Comparison of ENCODE assay signal across 28 cellular contexts in genomic region chr5:26563979-26564378, GRCh38.
"Had no signal": no experiment of that assay in that cellular context is flagged by ENCODE, and none has a peak within 500 bp of the region (broad histone marks: within the 10 kb centered on the region; RNA-seq: fewer than 3 reads in every experiment).

No MANE protein-coding gene starts in this region.

- H3K27ac Mint-ChIP-seq: stimulated activated effector memory CD8-positive, alpha-beta T cell treated with anti-CD3 and anti-CD28 coated beads, Interleukin-12 subunit alpha, Interleukin-12 subunit beta, amount 100 ng/mL, for 72 hours; stimulated activated memory B cell treated with anti-CD40 and anti-IgM and Interleukin-4, amounts not matched to agents 10 μg/mL and 1 μg/mL and 100 μg/mL, for 72 hours; stimulated activated naive B cell treated with anti-CD40 and anti-IgM and Interleukin-4, amounts not matched to agents 10 μg/mL and 1 μg/mL and 100 μg/mL, for 72 hours; stimulated activated naive CD8-positive, alpha-beta T cell treated with anti-CD3 and anti-CD28 coated beads, Interleukin-15, amount 100 ng/mL, for 72 hours; stimulated activated naive CD8-positive, alpha-beta T cell treated with anti-CD3 and anti-CD28 coated beads, Interleukin-15, Interleukin-2, amounts not matched to agents 100 ng/mL and 50 ng/mL, for 24 hours; type B pancreatic cell had no signal

- H3K4me1 Mint-ChIP-seq: stimulated activated effector memory CD8-positive, alpha-beta T cell treated with anti-CD3 and anti-CD28 coated beads, Interleukin-12 subunit alpha, Interleukin-12 subunit beta, amount 100 ng/mL, for 72 hours; stimulated activated memory B cell treated with anti-CD40 and anti-IgM and Interleukin-4, amounts not matched to agents 10 μg/mL and 1 μg/mL and 100 μg/mL, for 72 hours; stimulated activated naive B cell treated with anti-CD40 and anti-IgM and Interleukin-4, amounts not matched to agents 10 μg/mL and 1 μg/mL and 100 μg/mL, for 72 hours; stimulated activated naive CD8-positive, alpha-beta T cell treated with anti-CD3 and anti-CD28 coated beads, Interleukin-15, amount 100 ng/mL, for 72 hours had no signal

- H3K36me3 ChIP-seq: stomach, suprapubic skin, thoracic aorta, thyroid gland, tibial artery, tibial nerve, transverse colon, upper lobe of left lung, upper lobe of right lung, uterus, vagina had no signal

- H3K27me3 ChIP-seq: stomach, suprapubic skin, testis, thyroid gland, tibial artery, tibial nerve, transverse colon, upper lobe of left lung, upper lobe of right lung, uterus, vagina had no signal

- H3K9me3 Mint-ChIP-seq: type B pancreatic cell had no signal

- H3K27ac ChIP-seq: stomach, suprapubic skin, testis, thoracic aorta, thyroid gland, tibial artery, tibial nerve, transverse colon, upper lobe of left lung, upper lobe of right lung, uterus, vagina had no signal

- H3K36me3 Mint-ChIP-seq: stimulated activated effector memory CD8-positive, alpha-beta T cell treated with anti-CD3 and anti-CD28 coated beads, Interleukin-12 subunit alpha, Interleukin-12 subunit beta, amount 100 ng/mL, for 72 hours; stimulated activated memory B cell treated with anti-CD40 and anti-IgM and Interleukin-4, amounts not matched to agents 10 μg/mL and 1 μg/mL and 100 μg/mL, for 72 hours; stimulated activated naive B cell treated with anti-CD40 and anti-IgM and Interleukin-4, amounts not matched to agents 10 μg/mL and 1 μg/mL and 100 μg/mL, for 72 hours; type B pancreatic cell had no signal

- H3K4me3 ChIP-seq: stomach, suprapubic skin, testis, thoracic aorta, thyroid gland, tibial artery, tibial nerve, transverse colon, upper lobe of left lung, upper lobe of right lung, uterus, vagina had no signal

- ATAC-seq: stimulated activated effector memory CD8-positive, alpha-beta T cell treated with anti-CD3 and anti-CD28 coated beads, Interleukin-12 subunit alpha, Interleukin-12 subunit beta, amount 100 ng/mL, for 72 hours; stimulated activated memory B cell treated with anti-CD40 and anti-IgM and Interleukin-4, amounts not matched to agents 10 μg/mL and 1 μg/mL and 100 μg/mL, for 72 hours; stimulated activated naive B cell treated with anti-CD40 and anti-IgM and Interleukin-4, amounts not matched to agents 10 μg/mL and 1 μg/mL and 100 μg/mL, for 72 hours; stimulated activated naive CD8-positive, alpha-beta T cell treated with anti-CD3 and anti-CD28 coated beads, Interleukin-15, amount 100 ng/mL, for 72 hours; stimulated activated naive CD8-positive, alpha-beta T cell treated with anti-CD3 and anti-CD28 coated beads, Interleukin-15, Interleukin-2, amounts not matched to agents 100 U/mL and 50 U/mL, for 24 hours; upper lobe of right lung had no signal

- H3K27me3 Mint-ChIP-seq: stimulated activated memory B cell treated with anti-CD40 and anti-IgM and Interleukin-4, amounts not matched to agents 10 μg/mL and 1 μg/mL and 100 μg/mL, for 72 hours; stimulated activated naive B cell treated with anti-CD40 and anti-IgM and Interleukin-4, amounts not matched to agents 10 μg/mL and 1 μg/mL and 100 μg/mL, for 72 hours; stimulated activated naive CD8-positive, alpha-beta T cell treated with anti-CD3 and anti-CD28 coated beads, Interleukin-15, amount 100 ng/mL, for 72 hours; stimulated activated naive CD8-positive, alpha-beta T cell treated with anti-CD3 and anti-CD28 coated beads, Interleukin-15, Interleukin-2, amounts not matched to agents 100 ng/mL and 50 ng/mL, for 24 hours; type B pancreatic cell had no signal

- H3K4me1 ChIP-seq: stomach, suprapubic skin, testis, thyroid gland, tibial artery, tibial nerve, transverse colon, upper lobe of left lung, upper lobe of right lung, uterus, vagina had no signal

- DNase-seq: stimulated activated CD4-positive, alpha-beta T cell treated with anti-CD3 and anti-CD28 coated beads, Interleukin-2, amount 100 ng/mL, for 48 hours; stimulated activated CD4-positive, alpha-beta T cell treated with anti-CD3 and anti-CD28 coated beads, Interleukin-4, amount 100 ng/mL, for 1 hour; stimulated activated CD4-positive, alpha-beta T cell treated with anti-CD3 and anti-CD28 coated beads, Interleukin-4, amount 100 ng/mL, for 24 hours; stimulated activated CD4-positive, alpha-beta T cell treated with anti-CD3 and anti-CD28 coated beads, Interleukin-4, amount 100 ng/mL, for 4 hours; stimulated activated CD8-positive, alpha-beta memory T cell treated with anti-CD3 and anti-CD28 coated beads, Interleukin-4, amount 100 ng/mL, for 48 hours; stimulated activated naive B cell treated with anti-CD40 and anti-IgM and Interleukin-4, amounts not matched to agents 10 μg/mL and 1 μg/mL and 100 μg/mL, for 72 hours; stimulated activated naive CD4-positive, alpha-beta T cell; stimulated activated naive CD4-positive, alpha-beta T cell treated with Interleukin-2 at 50 U/mL for 16 hours; stimulated activated naive CD8-positive, alpha-beta T cell treated with anti-CD3 and anti-CD28 coated beads, Interleukin-15, amount 100 ng/mL, for 72 hours; stimulated activated naive CD8-positive, alpha-beta T cell treated with anti-CD3 and anti-CD28 coated beads, Interleukin-15, Interleukin-2, amounts not matched to agents 100 U/mL and 50 U/mL, for 24 hours; stomach; substantia nigra; testis; thyroid gland; tibial artery; transverse colon; trophoblast cell; upper lobe of left lung; upper lobe of right lung; uterus had no signal

- H3K9me3 ChIP-seq: testis, thoracic aorta, thyroid gland, tibial nerve, upper lobe of right lung, vagina had no signal

- H3K4me3 Mint-ChIP-seq: stimulated activated effector memory CD8-positive, alpha-beta T cell treated with anti-CD3 and anti-CD28 coated beads, Interleukin-12 subunit alpha, Interleukin-12 subunit beta, amount 100 ng/mL, for 72 hours; stimulated activated memory B cell treated with anti-CD40 and anti-IgM and Interleukin-4, amounts not matched to agents 10 μg/mL and 1 μg/mL and 100 μg/mL, for 72 hours; stimulated activated naive B cell treated with anti-CD40 and anti-IgM and Interleukin-4, amounts not matched to agents 10 μg/mL and 1 μg/mL and 100 μg/mL, for 72 hours; stimulated activated naive CD8-positive, alpha-beta T cell treated with anti-CD3 and anti-CD28 coated beads, Interleukin-15, amount 100 ng/mL, for 72 hours; stimulated activated naive CD8-positive, alpha-beta T cell treated with anti-CD3 and anti-CD28 coated beads, Interleukin-15, Interleukin-2, amounts not matched to agents 100 ng/mL and 50 ng/mL, for 24 hours; type B pancreatic cell had no signal
